In the genomic region with DNA sequence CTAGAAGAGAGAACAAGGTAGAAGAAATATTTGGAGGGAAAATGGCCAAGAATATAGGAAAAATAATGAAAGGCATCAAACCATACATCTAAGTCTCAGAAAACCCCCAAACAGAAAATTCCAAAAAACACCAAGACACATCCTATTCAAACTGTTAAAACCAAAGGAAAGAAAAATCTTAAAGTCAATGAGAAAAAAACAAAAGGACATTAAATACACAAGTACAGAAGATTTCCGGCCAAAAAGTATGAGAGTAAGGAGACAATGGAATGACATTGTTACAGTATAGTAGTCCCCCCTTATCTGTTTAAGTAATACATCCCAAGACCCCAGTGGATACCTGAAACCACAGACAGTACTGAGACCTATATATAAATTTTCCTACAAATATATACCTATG, we compare ENCODE assay signal across 24 cellular contexts.
"Had no signal": no experiment of that assay in that cellular context is flagged by ENCODE, and none has a peak within 500 bp of the region (broad histone marks: within the 10 kb centered on the region; RNA-seq: fewer than 3 reads in every experiment).

No MANE protein-coding gene starts in this region.

- H3K4me2 ChIP-seq: hepatocyte, neural progenitor cell had no signal

- ATAC-seq: esophagus mucosa; gastrocnemius medialis; heart left ventricle; left lobe of liver; naive thymus-derived CD4-positive, alpha-beta T cell; stimulated activated effector memory CD8-positive, alpha-beta T cell treated with anti-CD3 and anti-CD28 coated beads, Interleukin-12 subunit alpha, Interleukin-12 subunit beta, amount 100 ng/mL, for 72 hours had no signal

- H3K9ac ChIP-seq: neural progenitor cell, parathyroid adenoma had no signal

- H3K4me3 ChIP-seq: gastrocnemius medialis, heart left ventricle, hepatocyte, lung, neural progenitor cell, sigmoid colon, stomach, thyroid gland, vagina had no signal

- H3K36me3 ChIP-seq: gastrocnemius medialis, sigmoid colon, thyroid gland had no signal

- H3K27me3 ChIP-seq: gastrocnemius medialis, heart left ventricle, hepatocyte, neural progenitor cell, sigmoid colon, stomach, thyroid gland, vagina had no signal

- H3K27ac ChIP-seq: epithelial cell of prostate, gastrocnemius medialis, heart left ventricle, hepatocyte, neural progenitor cell, parathyroid adenoma, sigmoid colon, stomach, thyroid gland, vagina had no signal

- DNase-seq: effector CD8-positive, alpha-beta T cell; endodermal cell; foreskin fibroblast; gastrocnemius medialis; heart left ventricle; kidney; mesenchymal stem cell; naive thymus-derived CD4-positive, alpha-beta T cell; sigmoid colon; stimulated activated CD4-positive, alpha-beta T cell treated with anti-CD3 and anti-CD28 coated beads, Interleukin-2, amount 100 ng/mL, for 24 hours; stimulated activated CD4-positive, alpha-beta T cell treated with anti-CD3 and anti-CD28 coated beads, Interleukin-4, amount 100 ng/mL, for 24 hours; stimulated activated naive CD4-positive, alpha-beta T cell treated with Interleukin-2 at 50 U/mL for 16 hours; stomach; thyroid gland; trophoblast cell had no signal

- H3K4me1 ChIP-seq: gastrocnemius medialis, neural progenitor cell, parathyroid adenoma, sigmoid colon, stomach, thyroid gland, vagina had no signal

- H2AFZ ChIP-seq: hepatocyte, neural progenitor cell, parathyroid adenoma had no signal

- H3K9me3 ChIP-seq: sigmoid colon, thyroid gland had no signal
